ENCODE assay signal across 21 cellular contexts in genomic region chr14:93987376-93987775, GRCh38. TPM values are rescaled to one million over a fixed set of nuclear protein-coding genes. Genes with fewer than 3 reads are reported as not detected.
DNase-seq lines count a peak whose midpoint lies in the region; ATAC-seq and TF ChIP-seq lines count a peak whose summit lies in the region.
"Had no signal": no experiment of that assay in that cellular context is flagged by ENCODE, and none has a peak within 500 bp of the region (broad histone marks: within the 10 kb centered on the region; RNA-seq: fewer than 3 reads in every experiment).

No MANE protein-coding gene starts in this region.

- BruUV-seq in MCF 10A (replicated peaks; lab: Mats Ljungman, UMichigan) = no TSS peak

- POLR2A ChIA-PET in MCF 10A (lab: Yijun Ruan, JAX) = no interaction called here

- 64% methylated on average over 10 of the region's 12 CpGs for WGBS in esophagus muscularis mucosa
- 32 to 58% methylated on average over 6 to 12 of the region's 12 CpGs for WGBS in thyroid gland, 2 donors

- TF ChIP-seq EP300 in esophagus muscularis mucosa (IDR thresholded peaks at IDR 0.05) = no peak

- H3K27me3 Mint-ChIP-seq in MCF 10A (ENCODE audit: insufficient read depth, unreplicated experiment) = no peaks in the 10 kb centered on the region
- H3K27me3 Mint-ChIP-seq: activated CD4-positive, alpha-beta T cell treated with anti-CD3 and anti-CD28 coated beads, Interleukin-2, amount 10 ng/mL, durations not matched to agents 24 days and 14 days; activated T-helper 17 cell treated with anti-CD3 and anti-CD28 coated beads, Interleukin-2, amount 50 U/mL, for 72 hours had no signal

- H3K4me1 ChIP-seq in breast epithelium = no peaks in the 10 kb centered on the region
- H3K4me1 ChIP-seq in esophagus muscularis mucosa = peaks cover 33 to 51% (median 42%) of the 10 kb centered on the region in 4 donors
- H3K4me1 ChIP-seq in thyroid gland = peaks cover 0 to 10% of the 10 kb centered on the region in 2 donors

- DNase-seq in MCF 10A (ENCODE audit: unreplicated experiment) (peak; percentile 44), breast epithelium (ENCODE audit: low spot score in 2 of 2) (no peak), esophagus muscularis mucosa (ENCODE audit: extremely low spot score) (no peak), left kidney (ENCODE audit: low read depth, low spot score) (peak; percentile 76), thyroid gland (peak; percentile 61), DMS53 (lab: John Stamatoyannopoulos, UW) (no peak)
- no peak for DNase-seq in stimulated activated CD4-positive, alpha-beta T cell treated with anti-CD3 and anti-CD28 coated beads, Interleukin-15, amount 100 ng/mL, for 24 hours
- DNase-seq: activated CD4-positive, alpha-beta T cell treated with anti-CD3 and anti-CD28 coated beads, Interleukin-2, amount 10 ng/mL, durations not matched to agents 24 days and 14 days; hypothalamus; kidney; NCI-H2107; SHP77; stimulated activated CD4-positive, alpha-beta T cell treated with anti-CD3 and anti-CD28 coated beads, Interleukin-12 subunit alpha, Interleukin-12 subunit beta, amount 100 ng/mL, for 4 hours; uterus had no signal

- no peaks in the 10 kb centered on the region for H3K36me3 Mint-ChIP-seq in MCF 10A (ENCODE audit: insufficient read depth, unreplicated experiment)
- H3K36me3 Mint-ChIP-seq: activated naive CD8-positive, alpha-beta T cell had no signal

- CTCF ChIA-PET in MCF 10A (lab: Yijun Ruan, JAX) = interaction anchor here (1.0 kb wide), 1 partner anchor 9 kb away, joined by 3 read pairs; no protein-coding TSS in a partner anchor

- H3K36me3 ChIP-seq in breast epithelium (no peaks in the 10 kb centered on the region), esophagus muscularis mucosa (no peaks in the 10 kb centered on the region), thyroid gland (no peaks in the 10 kb centered on the region)
- H3K36me3 ChIP-seq: uterus had no signal

- H3K27ac ChIP-seq in breast epithelium (no peak overlapping the region), esophagus muscularis mucosa (replicated peaks in 1 of 4) (peak overlapping the region; percentile 22 to 66 (median 44)), thyroid gland (no peak overlapping the region)
- H3K27ac ChIP-seq: uterus had no signal

- H3K4me3 ChIP-seq in breast epithelium = no peak overlapping the region
- H3K4me3 ChIP-seq in esophagus muscularis mucosa = no peak overlapping the region
- H3K4me3 ChIP-seq in thyroid gland (replicated peaks in 1 of 3) = no peak overlapping the region
- H3K4me3 ChIP-seq: uterus had no signal

- no peaks in the 10 kb centered on the region for H3K27me3 ChIP-seq in breast epithelium
- H3K27me3 ChIP-seq in esophagus muscularis mucosa = no peaks in the 10 kb centered on the region
- no peaks in the 10 kb centered on the region for H3K27me3 ChIP-seq in thyroid gland
- H3K27me3 ChIP-seq: uterus had no signal

- H3K9me3 ChIP-seq in breast epithelium = no peaks in the 10 kb centered on the region
- H3K9me3 ChIP-seq in esophagus muscularis mucosa = no peaks in the 10 kb centered on the region
- H3K9me3 ChIP-seq in thyroid gland = no peaks in the 10 kb centered on the region
- H3K9me3 ChIP-seq: uterus had no signal

- H3K27ac Mint-ChIP-seq in MCF 10A (ENCODE audit: low read depth, unreplicated experiment) = no peak overlapping the region
- H3K27ac Mint-ChIP-seq: activated CD4-positive, alpha-beta T cell treated with anti-CD3 and anti-CD28 coated beads, Interleukin-2, amount 10 ng/mL, durations not matched to agents 24 days and 14 days; activated T-helper 17 cell treated with anti-CD3 and anti-CD28 coated beads, Interleukin-2, amount 50 U/mL, for 72 hours; nephron progenitor cell had no signal

- no peak for ATAC-seq in HG02623 (IDR thresholded peaks at IDR 0.05; ENCODE audit: unreplicated experiment)
- ATAC-seq: activated T-helper 17 cell treated with anti-CD3 and anti-CD28 coated beads, Interleukin-2, amount 50 U/mL, for 72 hours had no signal

- H3K9me3 Mint-ChIP-seq in MCF 10A (ENCODE audit: unreplicated experiment) = no peaks in the 10 kb centered on the region
- H3K9me3 Mint-ChIP-seq: activated CD4-positive, alpha-beta T cell treated with anti-CD3 and anti-CD28 coated beads, Interleukin-2, amount 10 ng/mL, durations not matched to agents 24 days and 14 days; activated T-helper 17 cell treated with anti-CD3 and anti-CD28 coated beads, Interleukin-2, amount 50 U/mL, for 72 hours; nephron progenitor cell had no signal

- intact Hi-C loops in MCF 10A (cut with micrococcal nuclease) = no loop called here
- intact Hi-C loops in breast epithelium (cut with DNase I; ENCODE audit: low total_unique reads) = no loop called here
- intact Hi-C loops in esophagus muscularis mucosa (cut with DNase I) = no loop called here
- intact Hi-C loops in thyroid gland (cut with DNase I) = no loop called here

- H3K4me1 Mint-ChIP-seq in MCF 10A (ENCODE audit: insufficient read depth, unreplicated experiment) = peaks cover 5% of the 10 kb centered on the region

- no peak overlapping the region for H3K4me3 Mint-ChIP-seq in MCF 10A (ENCODE audit: unreplicated experiment)
- H3K4me3 Mint-ChIP-seq: activated CD4-positive, alpha-beta T cell treated with anti-CD3 and anti-CD28 coated beads, Interleukin-2, amount 10 ng/mL, durations not matched to agents 24 days and 14 days; activated naive CD8-positive, alpha-beta T cell; activated T-helper 17 cell treated with anti-CD3 and anti-CD28 coated beads, Interleukin-2, amount 50 U/mL, for 72 hours; nephron progenitor cell had no signal

- TF ChIP-seq POLR2A in breast epithelium (IDR thresholded peaks at IDR 0.05) (no peak), esophagus muscularis mucosa (IDR thresholded peaks at IDR 0.05; ENCODE audit: low read depth) (no peak), thyroid gland (IDR thresholded peaks at IDR 0.05) (no peak)

- TF ChIP-seq CTCF in MCF 10A (IDR thresholded peaks at IDR 0.05; ENCODE audit: unreplicated experiment) (no peak), breast epithelium (IDR thresholded peaks at IDR 0.05) (no peak), esophagus muscularis mucosa (IDR thresholded peaks at IDR 0.05) (no peak), thyroid gland (IDR thresholded peaks at IDR 0.05) (no peak)

RNA-seq across cellular contexts. Expression of gene CCDC197, which starts 9.7 kb away (rescaled TPM):
- not detected in 2 replicates for total RNA-seq in MCF 10A (2022)
- not detected for total RNA-seq in breast epithelium
- not detected for total RNA-seq in esophagus muscularis mucosa
- total RNA-seq in thyroid gland = not detected
- total RNA-seq: A172; activated CD4-positive, alpha-beta T cell treated with anti-CD3 and anti-CD28 coated beads, Interleukin-2, amount 10 ng/mL, durations not matched to agents 24 days and 14 days; Daoy; kidney; posterior vena cava; uterus had no signal

RNA-seq across cellular contexts. Expression of gene ASB2, which starts 11.0 kb away (rescaled TPM):
- total RNA-seq in MCF 10A (2022) (not detected in 2 replicates), breast epithelium (1 to 10 TPM in 2 of 3 donors, not detected in 1; 1.3 to 2.0 TPM), esophagus muscularis mucosa (100 to 1,000 TPM in 3 of 4 donors, 10 to 100 TPM in 1; 53.5 to 164 (median 105) TPM), thyroid gland (1 to 10 TPM in 1 of 4 donors, under 1 TPM in 2, not detected in 1; 0.67 to 3.8 (median 0.79) TPM)
- total RNA-seq: A172 had no signal

RNA-seq across cellular contexts. Expression of gene OTUB2, which starts 38.8 kb away (rescaled TPM):
- total RNA-seq in MCF 10A (2022) (1.2 and 1.8 TPM in 2 replicates), breast epithelium (1 to 10 TPM in 1 of 3 donors, under 1 TPM in 2; 0.64 to 1.6 (median 0.73) TPM), esophagus muscularis mucosa (under 1 TPM in 3 of 4 donors, not detected in 1; 0.42 to 0.63 (median 0.52) TPM), thyroid gland (1 to 10 TPM in 1 of 4 donors, under 1 TPM in 2, not detected in 1; 0.45 to 1.2 (median 0.54) TPM)

Comparison
In these comparisons a context has a peak if more than half of its experiments do, and no peak if none do; other contexts are left out.
1. DNase-seq: peak in MCF 10A (single experiment), left kidney (single experiment) and thyroid gland (2 of 2); none in breast epithelium (0 of 2), esophagus muscularis mucosa (single experiment), stimulated activated CD4-positive, alpha-beta T cell treated with anti-CD3 and anti-CD28 coated beads, Interleukin-15, amount 100 ng/mL, for 24 hours (single experiment) and DMS53 (single experiment).
2. H3K27ac ChIP-seq: peak in esophagus muscularis mucosa (4 of 4); none in breast epithelium (0 of 2) and thyroid gland (0 of 3).
3. RNA of gene ASB2, which starts 11.0 kb away (total RNA-seq): 53.5 to 164 TPM in esophagus muscularis mucosa; 1.3 to 2.0 TPM in breast epithelium, 0.67 to 3.8 TPM in thyroid gland and not detected in MCF 10A; every median in the first group is over 10 times any median in the second.